1 cellular context compared by ENCODE assay signal in the genomic region with DNA sequence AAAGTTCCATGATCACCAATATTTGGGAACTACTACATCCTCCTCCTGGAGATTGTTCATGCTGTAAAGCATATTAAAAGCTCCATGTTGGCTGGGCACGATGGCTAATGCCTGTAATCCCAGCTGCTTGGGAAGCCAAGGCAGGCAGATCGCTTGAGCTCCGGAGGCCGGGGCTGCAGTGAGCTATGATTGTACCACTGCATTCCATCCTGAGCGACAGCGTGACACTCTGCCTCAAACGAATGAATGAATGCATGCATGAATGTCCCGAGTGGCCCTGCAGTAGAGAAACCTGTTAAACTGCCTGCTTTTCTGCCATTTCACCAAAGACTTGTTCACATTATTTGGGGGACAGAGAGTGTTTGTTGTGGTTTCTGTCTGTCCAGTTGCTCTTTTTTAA.
TF ChIP-seq lines count a peak whose summit lies in the region.

No MANE protein-coding gene starts in this region.

TF ChIP-seq in Ishikawa, 13 proteins besides CTCF, POLR2A, EP300 and RAD21:
- TF ChIP-seq, protein P1, sequence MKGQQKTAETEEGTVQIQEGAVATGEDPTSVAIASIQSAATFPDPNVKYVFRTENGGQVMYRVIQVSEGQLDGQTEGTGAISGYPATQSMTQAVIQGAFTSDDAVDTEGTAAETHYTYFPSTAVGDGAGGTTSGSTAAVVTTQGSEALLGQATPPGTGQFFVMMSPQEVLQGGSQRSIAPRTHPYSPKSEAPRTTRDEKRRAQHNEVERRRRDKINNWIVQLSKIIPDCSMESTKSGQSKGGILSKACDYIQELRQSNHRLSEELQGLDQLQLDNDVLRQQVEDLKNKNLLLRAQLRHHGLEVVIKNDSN (IDR thresholded peaks at IDR 0.05): no peak
- 0 out of 2 replicates have a peak, but pooled peaks have one; percentile 11 for TF ChIP-seq TEAD4 (IDR thresholded peaks at IDR 0.05)
